In genomic region chrX:18934708-18935107, GRCh38 we compare ENCODE assay signal across 8 cellular contexts.
"Had no signal": no experiment of that assay in that cellular context is flagged by ENCODE, and none has a peak within 500 bp of the region (broad histone marks: within the 10 kb centered on the region; RNA-seq: fewer than 3 reads in every experiment).

No MANE protein-coding gene starts in this region.

- ATAC-seq: GM12878 had no signal

- H3K4me3 ChIP-seq: GM12878 had no signal

- DNase-seq: GDM1, GF-D8 had no signal

- FAIRE-seq: G401.6, GM12878, GM12891, GM12892, GM18507, GM19239 had no signal
